ENCODE assay signal across 18 cellular contexts in the genomic region with DNA sequence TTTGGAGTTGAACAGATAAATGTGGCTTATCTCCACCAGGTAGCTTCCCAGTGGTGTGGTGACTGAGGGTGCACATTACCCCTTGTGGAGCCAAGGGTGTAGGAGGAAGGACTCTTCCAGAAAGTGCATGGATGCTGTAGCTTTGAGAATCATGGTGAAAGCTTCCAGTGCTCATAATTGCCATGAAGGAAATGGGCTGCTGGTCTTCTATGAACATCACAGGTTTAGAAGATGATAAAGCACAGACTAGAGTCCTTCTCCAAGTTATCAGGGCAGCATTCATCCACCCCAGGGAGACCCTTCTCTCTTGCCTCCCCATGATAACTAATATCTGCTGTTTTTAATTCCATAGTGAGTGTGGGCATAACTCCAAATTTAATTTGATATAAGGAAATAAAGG.
DNase-seq lines count a peak whose midpoint lies in the region; ATAC-seq, FAIRE-seq and TF ChIP-seq lines count a peak whose summit lies in the region.
"Had no signal": no experiment of that assay in that cellular context is flagged by ENCODE, and none has a peak within 500 bp of the region (broad histone marks: within the 10 kb centered on the region; RNA-seq: fewer than 3 reads in every experiment).

No MANE protein-coding gene starts in this region.

- no peak for FAIRE-seq in K562 (lab: Jason Lieb, UNC)
- FAIRE-seq: D721Med, G401.6, GM12891, H54 had no signal

- no peaks in the 10 kb centered on the region for H3K79me2 ChIP-seq in K562 (ENCODE audit: control insufficient read depth, insufficient read depth, low read length)

- H3K4me2 ChIP-seq in K562 (ENCODE audit: insufficient read depth, low read length), result no peak overlapping the region; the same call in 1 of the 2 replicates
- H3K4me2 ChIP-seq in mesenchymal stem cell (ENCODE audit: low read length, poor library complexity, severe bottlenecking), result no peak overlapping the region
- H3K4me2 ChIP-seq: BLaER1, GM23338 had no signal

- H3K4ac ChIP-seq in mesenchymal stem cell (ENCODE audit: low read depth in 1 of 2, low read length in 2 of 2), result no peak overlapping the region

- H3K4me1 Mint-ChIP-seq in activated CD4-positive, alpha-beta T cell treated with anti-CD3 and anti-CD28 coated beads, Interleukin-2, amount 10 ng/mL, durations not matched to agents 7 days and 5 days, result peaks cover 13% of the 10 kb centered on the region

- H4K20me1 ChIP-seq in K562 (replicated peaks; ENCODE audit: control insufficient read depth, insufficient read depth, low read length), result no peaks in the 10 kb centered on the region
- H4K20me1 ChIP-seq: BLaER1 had no signal

- H3K4me1 ChIP-seq in K562 (replicated peaks in 1 of 2; ENCODE audit: control insufficient read depth in 2 of 2, insufficient read depth in 2 of 2, low read length in 2 of 2), result peaks cover 0 to 22% of the 10 kb centered on the region in 2 experiments; a peak in 3 of 5 replicates
- peaks cover 14% of the 10 kb centered on the region for H3K4me1 ChIP-seq in mesenchymal stem cell (ENCODE audit: control insufficient read depth, insufficient read depth, low read depth, low read length)
- peaks cover 0 to 8% of the 10 kb centered on the region in 2 donors for H3K4me1 ChIP-seq in right atrium auricular region

- no peak overlapping the region for H2BK5ac ChIP-seq in mesenchymal stem cell (ENCODE audit: low read depth, low read length, poor library complexity, severe bottlenecking)

- no peak overlapping the region for H4K8ac ChIP-seq in mesenchymal stem cell (ENCODE audit: low read length)

- no peaks in the 10 kb centered on the region for H3K79me1 ChIP-seq in mesenchymal stem cell (replicated peaks; ENCODE audit: low read length, poor library complexity, severe bottlenecking)

- no peak overlapping the region for H3K4me3 ChIP-seq in K562
- no peak overlapping the region for H3K4me3 ChIP-seq in mesenchymal stem cell (ENCODE audit: insufficient read depth in 1 of 2, low read depth in 1 of 2, low read length in 2 of 2)
- H3K4me3 ChIP-seq in right atrium auricular region, result no peak overlapping the region
- H3K4me3 ChIP-seq: BLaER1, GM23338 had no signal

- H3K18ac ChIP-seq in mesenchymal stem cell (ENCODE audit: low read depth in 1 of 2, low read length in 2 of 2), result no peak overlapping the region

- no peaks in the 10 kb centered on the region for H3K27me3 ChIP-seq in K562 (ENCODE audit: control insufficient read depth in 2 of 2, insufficient read depth in 2 of 2, low read length in 2 of 2)
- no peaks in the 10 kb centered on the region for H3K27me3 ChIP-seq in mesenchymal stem cell (ENCODE audit: control insufficient read depth in 1 of 2, insufficient read depth in 1 of 2, low read length in 2 of 2)
- no peaks in the 10 kb centered on the region for H3K27me3 ChIP-seq in right atrium auricular region
- H3K27me3 ChIP-seq: BLaER1 had no signal

- H3K36me3 ChIP-seq in K562 (ENCODE audit: control insufficient read depth, insufficient read depth, low read length) (no peaks in the 10 kb centered on the region), mesenchymal stem cell (ENCODE audit: control insufficient read depth in 1 of 2, insufficient read depth in 2 of 2, low read depth in 1 of 2, low read length in 2 of 2) (no peaks in the 10 kb centered on the region), right atrium auricular region (no peaks in the 10 kb centered on the region)
- H3K36me3 ChIP-seq: BLaER1 had no signal

- no peaks in the 10 kb centered on the region for H3K27me3 Mint-ChIP-seq in activated CD4-positive, alpha-beta T cell treated with anti-CD3 and anti-CD28 coated beads, Interleukin-2, amount 10 ng/mL, durations not matched to agents 7 days and 5 days
- H3K27me3 Mint-ChIP-seq: CD8-positive, alpha-beta memory T cell had no signal

- no peak overlapping the region for H3K23ac ChIP-seq in mesenchymal stem cell (ENCODE audit: low read length in 2 of 2)

- no peak overlapping the region for H2BK120ac ChIP-seq in mesenchymal stem cell (ENCODE audit: low read depth, low read length)

- peak overlapping the region; percentile 15 for H3K27ac Mint-ChIP-seq in activated CD4-positive, alpha-beta T cell treated with anti-CD3 and anti-CD28 coated beads, Interleukin-2, amount 10 ng/mL, durations not matched to agents 7 days and 5 days
- H3K27ac Mint-ChIP-seq: CD8-positive, alpha-beta memory T cell; GM23338 had no signal

- DNase-seq in activated CD4-positive, alpha-beta T cell treated with anti-CD3 and anti-CD28 coated beads, Interleukin-2, amount 10 ng/mL, durations not matched to agents 7 days and 5 days, result no peak
- DNase-seq in activated CD4-positive, alpha-beta T cell treated with anti-CD3 and anti-CD28 coated beads for 4 hours, result no peak
- DNase-seq in K562 (ENCODE audit: extremely low read depth in 1 of 4, low spot score in 3 of 4) (peak in 1 of 4 experiments; percentile 26), mesenchymal stem cell (no peak), right atrium auricular region (ENCODE audit: low spot score) (no peak), NCI-H748 treated with DMSO at 0.1 percent for 48 hours (lab: John Stamatoyannopoulos, UW) (no peak), OCI-M2 (lab: John Stamatoyannopoulos, UW; ENCODE audit: unreplicated experiment) (no peak)
- DNase-seq: 8988T; CD8-positive, alpha-beta memory T cell; COR-L47; HCEC 1CT; IMR-90 had no signal

- H3K9me3 Mint-ChIP-seq in activated CD4-positive, alpha-beta T cell treated with anti-CD3 and anti-CD28 coated beads, Interleukin-2, amount 10 ng/mL, durations not matched to agents 7 days and 5 days, result no peaks in the 10 kb centered on the region
- H3K9me3 Mint-ChIP-seq: CD8-positive, alpha-beta memory T cell; GM23338 had no signal

- H2AK5ac ChIP-seq in mesenchymal stem cell (ENCODE audit: low read length, severe bottlenecking), result peak overlapping the region; percentile 67

- H2BK15ac ChIP-seq in mesenchymal stem cell (ENCODE audit: low read depth, poor library complexity, severe bottlenecking), result no peak overlapping the region

- no peak overlapping the region for H3K4me3 Mint-ChIP-seq in activated CD4-positive, alpha-beta T cell treated with anti-CD3 and anti-CD28 coated beads, Interleukin-2, amount 10 ng/mL, durations not matched to agents 7 days and 5 days
- H3K4me3 Mint-ChIP-seq: CD8-positive, alpha-beta memory T cell; GM23338 had no signal

- in situ Hi-C loops in K562 (cut with MboI), result loop anchor here (10.0 kb wide), 1 partner anchor 97 kb away; the partner anchor contains the start of gene CHD1

- no peaks in the 10 kb centered on the region for H3K9me3 ChIP-seq in K562 (replicated peaks; ENCODE audit: control insufficient read depth, insufficient read depth, low read depth, low read length)
- no peaks in the 10 kb centered on the region for H3K9me3 ChIP-seq in mesenchymal stem cell (ENCODE audit: control insufficient read depth, low read length)
- no peaks in the 10 kb centered on the region for H3K9me3 ChIP-seq in right atrium auricular region
- H3K9me3 ChIP-seq: BLaER1 had no signal

- CTCF ChIA-PET in activated CD4-positive, alpha-beta T cell treated with anti-CD3 and anti-CD28 coated beads, Interleukin-2, amount 10 ng/mL, durations not matched to agents 7 days and 5 days (lab: Charles Lee), result no interaction called here
- CTCF ChIA-PET in K562 (lab: Yijun Ruan, JAX; ENCODE audit: low intra/inter-chr PET ratio), result no interaction called here

- TF ChIP-seq CTCF in K562 (IDR thresholded peaks at IDR 0.05 in 2 of 3, conservative IDR thresholded peaks at IDR 0.05 in 1 of 3; ENCODE audit: insufficient read depth in 2 of 3, low read depth in 1 of 3, low read length in 3 of 3) (no peak), right atrium auricular region (IDR thresholded peaks at IDR 0.05) (no peak)

- POLR2A ChIA-PET in activated CD4-positive, alpha-beta T cell treated with anti-CD3 and anti-CD28 coated beads, Interleukin-2, amount 10 ng/mL, durations not matched to agents 7 days and 5 days (lab: Charles Lee), result no interaction called here
- POLR2A ChIA-PET in K562 (lab: Yijun Ruan, JAX), result no interaction called here

- BruUV-seq in K562 (replicated peaks; lab: Mats Ljungman, UMichigan), result no TSS peak

- intact Hi-C loops in K562 (cut with micrococcal nuclease), result no loop called here

- H3K36me3 Mint-ChIP-seq in activated CD4-positive, alpha-beta T cell treated with anti-CD3 and anti-CD28 coated beads, Interleukin-2, amount 10 ng/mL, durations not matched to agents 7 days and 5 days (ENCODE audit: low read depth), result no peaks in the 10 kb centered on the region

- no peak overlapping the region for H3K14ac ChIP-seq in mesenchymal stem cell (ENCODE audit: low read length in 2 of 2)

- H3K9ac ChIP-seq in K562 (ENCODE audit: insufficient read depth in 1 of 2, low read depth in 2 of 2, low read length in 2 of 2), result no peak overlapping the region
- H3K9ac ChIP-seq in mesenchymal stem cell (ENCODE audit: low read length), result no peak overlapping the region
- H3K9ac ChIP-seq: BLaER1 had no signal

- H3K27ac ChIP-seq in K562 (ENCODE audit: extremely low read depth, low read depth, low read length), result no peak overlapping the region
- no peak overlapping the region for H3K27ac ChIP-seq in mesenchymal stem cell (ENCODE audit: low read length, poor library complexity, severe bottlenecking)
- no peak overlapping the region for H3K27ac ChIP-seq in right atrium auricular region
- H3K27ac ChIP-seq: BLaER1 had no signal

- no peak for TF ChIP-seq EP300 in K562 (IDR thresholded peaks at IDR 0.05; ENCODE audit: low read length)

- peak overlapping the region in 1 of 2 experiments; percentile 84 for H2BK12ac ChIP-seq in mesenchymal stem cell (ENCODE audit: low read length in 2 of 2)

- H2AFZ ChIP-seq in K562 (ENCODE audit: low read depth, low read length) (peak overlapping the region; percentile 53), mesenchymal stem cell (ENCODE audit: low read depth, low read length) (no peak overlapping the region)
- H2AFZ ChIP-seq: GM23338 had no signal

- no peak overlapping the region for H4K91ac ChIP-seq in mesenchymal stem cell (ENCODE audit: low read length)

- TF ChIP-seq RAD21 in K562 (CRISPR knock-in tag; conservative IDR thresholded peaks at IDR 0.05 in 1 of 2, IDR thresholded peaks at IDR 0.05 in 1 of 2), result no peak

- H3K9me1 ChIP-seq in K562 (ENCODE audit: control insufficient read depth, insufficient read depth, low read length), result no peaks in the 10 kb centered on the region

- TF ChIP-seq POLR2A in K562 (conservative IDR thresholded peaks at IDR 0.05), result no peak

- peak; percentile 42 for ATAC-seq in K562
- ATAC-seq: GM23338 had no signal

TF ChIP-seq in K562, 482 proteins besides CTCF, POLR2A, EP300 and RAD21 (continues in another document):
- no peak for TF ChIP-seq MYBL2 (IDR thresholded peaks at IDR 0.05; ENCODE audit: low read depth)
- no peak for TF ChIP-seq MYBL2 (CRISPR knock-in tag; IDR thresholded peaks at IDR 0.05; ENCODE audit: borderline replicate concordance)
- no peak for TF ChIP-seq SAFB2 (IDR thresholded peaks at IDR 0.05; ENCODE audit: borderline replicate concordance, low read depth, low read length, severe bottlenecking)
- no peak for TF ChIP-seq POLR2AphosphoS2 (IDR thresholded peaks at IDR 0.05; ENCODE audit: low read length)
